Comparison of ENCODE assay signal across 10 cellular contexts in genomic region chrX:145190801-145191389, GRCh38. TPM values are rescaled to one million over a fixed set of nuclear protein-coding genes. Genes with fewer than 3 reads are reported as not detected.
DNase-seq lines count a peak whose midpoint lies in the region; ATAC-seq and TF ChIP-seq lines count a peak whose summit lies in the region.
"Had no signal": no experiment of that assay in that cellular context is flagged by ENCODE, and none has a peak within 500 bp of the region (broad histone marks: within the 10 kb centered on the region; RNA-seq: fewer than 3 reads in every experiment).

No MANE protein-coding gene starts in this region.

- H3K9ac ChIP-seq in adipocyte (ENCODE audit: low read length), result no peak overlapping the region

- H3K4me1 ChIP-seq in HAP-1, result no peaks in the 10 kb centered on the region
- H3K4me1 ChIP-seq in adipocyte (ENCODE audit: control insufficient read depth, insufficient read depth, low read length), result peaks cover 9% of the 10 kb centered on the region
- no peaks in the 10 kb centered on the region for H3K4me1 ChIP-seq in left lung
- H3K4me1 ChIP-seq in vagina, result no peaks in the 10 kb centered on the region
- no peaks in the 10 kb centered on the region for H3K4me1 ChIP-seq in prostate gland (replicated peaks)

- H3K4me3 ChIP-seq in HAP-1 (no peak overlapping the region), adipocyte (ENCODE audit: low read length) (no peak overlapping the region), left lung (no peak overlapping the region), vagina (no peak overlapping the region), prostate gland (no peak overlapping the region)

- DNase-seq in COR-L47 (lab: John Stamatoyannopoulos, UW) (peak; percentile 4), HAP-1 (ENCODE audit: low spot score in 2 of 2) (peak; percentile 8 to 15), adipocyte (ENCODE audit: low read depth) (peak; percentile 40), left lung (no peak), vagina (ENCODE audit: extremely low spot score in 2 of 2) (no peak), prostate gland (ENCODE audit: low spot score) (no peak)
- DNase-seq: cerebellar nuclear complex had no signal

- WGBS in prostate gland, result 61% methylated on average over 3 of the region's 3 CpGs

- no peak for TF ChIP-seq POLR2A in vagina (IDR thresholded peaks at IDR 0.05)
- TF ChIP-seq POLR2A in prostate gland (IDR thresholded peaks at IDR 0.05), result no peak

- ATAC-seq in left lung (peak; percentile 59), GM18873 (IDR thresholded peaks at IDR 0.05; ENCODE audit: low FRiP score, unreplicated experiment) (no peak), GM21367 (IDR thresholded peaks at IDR 0.05; ENCODE audit: unreplicated experiment) (no peak)

- H3K27ac ChIP-seq in left lung (no peak overlapping the region), vagina (no peak overlapping the region), prostate gland (no peak overlapping the region)
- H3K27ac ChIP-seq: HL-60 had no signal

- H3K27me3 ChIP-seq in HAP-1 (ENCODE audit: low read depth), result no peaks in the 10 kb centered on the region
- H3K27me3 ChIP-seq in adipocyte (replicated peaks; ENCODE audit: control insufficient read depth, insufficient read depth, low read length), result no peaks in the 10 kb centered on the region
- H3K27me3 ChIP-seq in left lung, result no peaks in the 10 kb centered on the region
- no peaks in the 10 kb centered on the region for H3K27me3 ChIP-seq in vagina
- H3K27me3 ChIP-seq in prostate gland (replicated peaks; ENCODE audit: insufficient read depth), result no peaks in the 10 kb centered on the region

- peak in 1 of 2 donors; percentile 19 for TF ChIP-seq CTCF in left lung (IDR thresholded peaks at IDR 0.05)
- TF ChIP-seq CTCF in vagina (IDR thresholded peaks at IDR 0.05), result no peak
- TF ChIP-seq CTCF in prostate gland (IDR thresholded peaks at IDR 0.05), result peak in 1 of 4 experiments; percentile 17

- no peaks in the 10 kb centered on the region for H3K36me3 ChIP-seq in HAP-1 (replicated peaks)
- no peaks in the 10 kb centered on the region for H3K36me3 ChIP-seq in adipocyte (ENCODE audit: control insufficient read depth, insufficient read depth, low read length, severe bottlenecking)
- no peaks in the 10 kb centered on the region for H3K36me3 ChIP-seq in left lung
- H3K36me3 ChIP-seq in vagina, result no peaks in the 10 kb centered on the region
- H3K36me3 ChIP-seq in prostate gland, result no peaks in the 10 kb centered on the region

- intact Hi-C loops in left lung (cut with DNase I) (no loop called here), vagina (cut with DNase I) (no loop called here), prostate gland (cut with DNase I) (loop anchor here (10.0 kb wide), 1 partner anchor 1526 kb away; no protein-coding TSS in a partner anchor)

- in situ Hi-C loops in HAP-1 (cut with MboI; ENCODE audit: low sequenced_read_pairs), result no loop called here

- H3K9me3 ChIP-seq in HAP-1 (no peaks in the 10 kb centered on the region), adipocyte (ENCODE audit: control insufficient read depth, low read length) (no peaks in the 10 kb centered on the region), left lung (no peaks in the 10 kb centered on the region), vagina (no peaks in the 10 kb centered on the region), prostate gland (no peaks in the 10 kb centered on the region)

RNA-seq across cellular contexts. Expression of gene SPANXN1, which starts 56.4 kb away (rescaled TPM):
- not detected for total RNA-seq in left lung
- total RNA-seq in vagina, result not detected
- not detected for total RNA-seq in prostate gland

Comparison
In these comparisons a context has a peak if more than half of its experiments do, and no peak if none do; other contexts are left out.
1. DNase-seq: peak in COR-L47 (single experiment), HAP-1 (2 of 2) and adipocyte (single experiment); none in left lung (0 of 2), vagina (0 of 2) and prostate gland (single experiment).